ENCODE assay signal across 1 cellular context in the genomic region with DNA sequence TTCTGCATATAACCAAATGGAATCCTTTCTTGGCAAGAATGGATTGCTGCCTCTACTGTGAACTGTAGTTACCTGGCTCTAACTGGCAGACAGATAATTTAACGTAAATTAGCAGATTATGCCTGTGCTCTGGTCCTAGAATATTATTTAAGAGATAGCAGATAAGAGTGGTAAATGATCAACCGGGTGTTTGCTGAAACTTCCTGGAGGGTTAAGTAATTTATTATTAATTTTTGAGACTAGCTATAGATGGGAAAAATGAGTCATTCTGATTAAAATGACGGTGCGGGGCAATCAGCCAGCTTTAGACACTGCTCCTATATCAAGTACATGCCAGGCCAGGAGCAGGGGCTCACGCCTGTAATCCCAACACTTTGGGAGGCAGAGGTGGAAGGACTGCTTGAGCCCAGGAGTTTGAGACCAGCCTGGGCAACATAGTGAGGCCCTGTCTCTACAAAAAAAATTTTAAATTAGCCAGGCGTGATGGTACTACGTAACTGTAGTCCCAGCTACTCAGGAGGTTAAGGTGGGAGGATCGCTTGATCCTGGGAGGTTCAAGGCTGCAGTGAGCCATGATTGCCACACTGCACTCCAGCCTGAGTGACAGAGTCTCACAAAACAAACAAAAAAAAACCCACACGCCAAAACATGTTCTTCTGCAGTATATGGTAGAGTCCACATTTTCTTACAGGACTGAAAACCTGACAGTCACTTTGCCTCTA.
TF ChIP-seq lines count a peak whose summit lies in the region.

No MANE protein-coding gene starts in this region.

TF ChIP-seq in HepG2, 621 proteins besides CTCF, POLR2A, EP300 and RAD21 (continued from another document and continues in another):
- TF ChIP-seq, protein P1, sequence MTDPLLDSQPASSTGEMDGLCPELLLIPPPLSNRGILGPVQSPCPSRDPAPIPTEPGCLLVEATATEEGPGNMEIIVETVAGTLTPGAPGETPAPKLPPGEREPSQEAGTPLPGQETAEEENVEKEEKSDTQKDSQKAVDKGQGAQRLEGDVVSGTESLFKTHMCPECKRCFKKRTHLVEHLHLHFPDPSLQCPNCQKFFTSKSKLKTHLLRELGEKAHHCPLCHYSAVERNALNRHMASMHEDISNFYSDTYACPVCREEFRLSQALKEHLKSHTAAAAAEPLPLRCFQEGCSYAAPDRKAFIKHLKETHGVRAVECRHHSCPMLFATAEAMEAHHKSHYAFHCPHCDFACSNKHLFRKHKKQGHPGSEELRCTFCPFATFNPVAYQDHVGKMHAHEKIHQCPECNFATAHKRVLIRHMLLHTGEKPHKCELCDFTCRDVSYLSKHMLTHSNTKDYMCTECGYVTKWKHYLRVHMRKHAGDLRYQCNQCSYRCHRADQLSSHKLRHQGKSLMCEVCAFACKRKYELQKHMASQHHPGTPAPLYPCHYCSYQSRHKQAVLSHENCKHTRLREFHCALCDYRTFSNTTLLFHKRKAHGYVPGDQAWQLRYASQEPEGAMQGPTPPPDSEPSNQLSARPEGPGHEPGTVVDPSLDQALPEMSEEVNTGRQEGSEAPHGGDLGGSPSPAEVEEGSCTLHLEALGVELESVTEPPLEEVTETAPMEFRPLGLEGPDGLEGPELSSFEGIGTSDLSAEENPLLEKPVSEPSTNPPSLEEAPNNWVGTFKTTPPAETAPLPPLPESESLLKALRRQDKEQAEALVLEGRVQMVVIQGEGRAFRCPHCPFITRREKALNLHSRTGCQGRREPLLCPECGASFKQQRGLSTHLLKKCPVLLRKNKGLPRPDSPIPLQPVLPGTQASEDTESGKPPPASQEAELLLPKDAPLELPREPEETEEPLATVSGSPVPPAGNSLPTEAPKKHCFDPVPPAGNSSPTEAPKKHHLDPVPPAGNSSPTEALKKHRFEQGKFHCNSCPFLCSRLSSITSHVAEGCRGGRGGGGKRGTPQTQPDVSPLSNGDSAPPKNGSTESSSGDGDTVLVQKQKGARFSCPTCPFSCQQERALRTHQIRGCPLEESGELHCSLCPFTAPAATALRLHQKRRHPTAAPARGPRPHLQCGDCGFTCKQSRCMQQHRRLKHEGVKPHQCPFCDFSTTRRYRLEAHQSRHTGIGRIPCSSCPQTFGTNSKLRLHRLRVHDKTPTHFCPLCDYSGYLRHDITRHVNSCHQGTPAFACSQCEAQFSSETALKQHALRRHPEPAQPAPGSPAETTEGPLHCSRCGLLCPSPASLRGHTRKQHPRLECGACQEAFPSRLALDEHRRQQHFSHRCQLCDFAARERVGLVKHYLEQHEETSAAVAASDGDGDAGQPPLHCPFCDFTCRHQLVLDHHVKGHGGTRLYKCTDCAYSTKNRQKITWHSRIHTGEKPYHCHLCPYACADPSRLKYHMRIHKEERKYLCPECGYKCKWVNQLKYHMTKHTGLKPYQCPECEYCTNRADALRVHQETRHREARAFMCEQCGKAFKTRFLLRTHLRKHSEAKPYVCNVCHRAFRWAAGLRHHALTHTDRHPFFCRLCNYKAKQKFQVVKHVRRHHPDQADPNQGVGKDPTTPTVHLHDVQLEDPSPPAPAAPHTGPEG (CRISPR knock-in tag; IDR thresholded peaks at IDR 0.05), result 0 out of 2 replicates have a peak, but pooled peaks have one; percentile 49
- TF ChIP-seq DR1 (CRISPR knock-in tag; IDR thresholded peaks at IDR 0.05), result peak; percentile 36; the same call in 1 of the 2 replicates
- TF ChIP-seq PCBP1 (IDR thresholded peaks at IDR 0.05; ENCODE audit: borderline replicate concordance, low read depth, low read length), result no peak
- TF ChIP-seq RXRA (CRISPR knock-in tag; IDR thresholded peaks at IDR 0.05), result peak; percentile 89; the same call in 1 of the 2 replicates
- TF ChIP-seq, protein P2, sequence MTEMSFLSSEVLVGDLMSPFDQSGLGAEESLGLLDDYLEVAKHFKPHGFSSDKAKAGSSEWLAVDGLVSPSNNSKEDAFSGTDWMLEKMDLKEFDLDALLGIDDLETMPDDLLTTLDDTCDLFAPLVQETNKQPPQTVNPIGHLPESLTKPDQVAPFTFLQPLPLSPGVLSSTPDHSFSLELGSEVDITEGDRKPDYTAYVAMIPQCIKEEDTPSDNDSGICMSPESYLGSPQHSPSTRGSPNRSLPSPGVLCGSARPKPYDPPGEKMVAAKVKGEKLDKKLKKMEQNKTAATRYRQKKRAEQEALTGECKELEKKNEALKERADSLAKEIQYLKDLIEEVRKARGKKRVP (CRISPR knock-in tag; IDR thresholded peaks at IDR 0.05), result no peak; a peak in 2 of 4 replicates
- no peak for TF ChIP-seq ZNF230 (CRISPR knock-in tag; IDR thresholded peaks at IDR 0.05)
- TF ChIP-seq, protein P3, sequence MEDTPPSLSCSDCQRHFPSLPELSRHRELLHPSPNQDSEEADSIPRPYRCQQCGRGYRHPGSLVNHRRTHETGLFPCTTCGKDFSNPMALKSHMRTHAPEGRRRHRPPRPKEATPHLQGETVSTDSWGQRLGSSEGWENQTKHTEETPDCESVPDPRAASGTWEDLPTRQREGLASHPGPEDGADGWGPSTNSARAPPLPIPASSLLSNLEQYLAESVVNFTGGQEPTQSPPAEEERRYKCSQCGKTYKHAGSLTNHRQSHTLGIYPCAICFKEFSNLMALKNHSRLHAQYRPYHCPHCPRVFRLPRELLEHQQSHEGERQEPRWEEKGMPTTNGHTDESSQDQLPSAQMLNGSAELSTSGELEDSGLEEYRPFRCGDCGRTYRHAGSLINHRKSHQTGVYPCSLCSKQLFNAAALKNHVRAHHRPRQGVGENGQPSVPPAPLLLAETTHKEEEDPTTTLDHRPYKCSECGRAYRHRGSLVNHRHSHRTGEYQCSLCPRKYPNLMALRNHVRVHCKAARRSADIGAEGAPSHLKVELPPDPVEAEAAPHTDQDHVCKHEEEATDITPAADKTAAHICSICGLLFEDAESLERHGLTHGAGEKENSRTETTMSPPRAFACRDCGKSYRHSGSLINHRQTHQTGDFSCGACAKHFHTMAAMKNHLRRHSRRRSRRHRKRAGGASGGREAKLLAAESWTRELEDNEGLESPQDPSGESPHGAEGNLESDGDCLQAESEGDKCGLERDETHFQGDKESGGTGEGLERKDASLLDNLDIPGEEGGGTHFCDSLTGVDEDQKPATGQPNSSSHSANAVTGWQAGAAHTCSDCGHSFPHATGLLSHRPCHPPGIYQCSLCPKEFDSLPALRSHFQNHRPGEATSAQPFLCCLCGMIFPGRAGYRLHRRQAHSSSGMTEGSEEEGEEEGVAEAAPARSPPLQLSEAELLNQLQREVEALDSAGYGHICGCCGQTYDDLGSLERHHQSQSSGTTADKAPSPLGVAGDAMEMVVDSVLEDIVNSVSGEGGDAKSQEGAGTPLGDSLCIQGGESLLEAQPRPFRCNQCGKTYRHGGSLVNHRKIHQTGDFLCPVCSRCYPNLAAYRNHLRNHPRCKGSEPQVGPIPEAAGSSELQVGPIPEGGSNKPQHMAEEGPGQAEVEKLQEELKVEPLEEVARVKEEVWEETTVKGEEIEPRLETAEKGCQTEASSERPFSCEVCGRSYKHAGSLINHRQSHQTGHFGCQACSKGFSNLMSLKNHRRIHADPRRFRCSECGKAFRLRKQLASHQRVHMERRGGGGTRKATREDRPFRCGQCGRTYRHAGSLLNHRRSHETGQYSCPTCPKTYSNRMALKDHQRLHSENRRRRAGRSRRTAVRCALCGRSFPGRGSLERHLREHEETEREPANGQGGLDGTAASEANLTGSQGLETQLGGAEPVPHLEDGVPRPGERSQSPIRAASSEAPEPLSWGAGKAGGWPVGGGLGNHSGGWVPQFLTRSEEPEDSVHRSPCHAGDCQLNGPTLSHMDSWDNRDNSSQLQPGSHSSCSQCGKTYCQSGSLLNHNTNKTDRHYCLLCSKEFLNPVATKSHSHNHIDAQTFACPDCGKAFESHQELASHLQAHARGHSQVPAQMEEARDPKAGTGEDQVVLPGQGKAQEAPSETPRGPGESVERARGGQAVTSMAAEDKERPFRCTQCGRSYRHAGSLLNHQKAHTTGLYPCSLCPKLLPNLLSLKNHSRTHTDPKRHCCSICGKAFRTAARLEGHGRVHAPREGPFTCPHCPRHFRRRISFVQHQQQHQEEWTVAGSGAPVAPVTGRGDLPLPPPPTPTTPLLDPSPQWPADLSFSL (CRISPR knock-in tag; IDR thresholded peaks at IDR 0.05), result peak; percentile 91
- TF ChIP-seq KLF6 (CRISPR knock-in tag; IDR thresholded peaks at IDR 0.05), result peak; percentile 59; the same call in 1 of the 2 replicates
- TF ChIP-seq, protein P4, sequence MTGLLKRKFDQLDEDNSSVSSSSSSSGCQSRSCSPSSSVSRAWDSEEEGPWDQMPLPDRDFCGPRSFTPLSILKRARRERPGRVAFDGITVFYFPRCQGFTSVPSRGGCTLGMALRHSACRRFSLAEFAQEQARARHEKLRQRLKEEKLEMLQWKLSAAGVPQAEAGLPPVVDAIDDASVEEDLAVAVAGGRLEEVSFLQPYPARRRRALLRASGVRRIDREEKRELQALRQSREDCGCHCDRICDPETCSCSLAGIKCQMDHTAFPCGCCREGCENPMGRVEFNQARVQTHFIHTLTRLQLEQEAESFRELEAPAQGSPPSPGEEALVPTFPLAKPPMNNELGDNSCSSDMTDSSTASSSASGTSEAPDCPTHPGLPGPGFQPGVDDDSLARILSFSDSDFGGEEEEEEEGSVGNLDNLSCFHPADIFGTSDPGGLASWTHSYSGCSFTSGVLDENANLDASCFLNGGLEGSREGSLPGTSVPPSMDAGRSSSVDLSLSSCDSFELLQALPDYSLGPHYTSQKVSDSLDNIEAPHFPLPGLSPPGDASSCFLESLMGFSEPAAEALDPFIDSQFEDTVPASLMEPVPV (CRISPR knock-in tag; IDR thresholded peaks at IDR 0.05), result no peak
- TF ChIP-seq ASH2L (IDR thresholded peaks at IDR 0.05; ENCODE audit: insufficient read length, low read depth, low read length), result peak; percentile 91
- TF ChIP-seq ZNF296 (CRISPR knock-in tag; conservative IDR thresholded peaks at IDR 0.05), result no peak
- TF ChIP-seq MXI1 (IDR thresholded peaks at IDR 0.05; ENCODE audit: borderline replicate concordance, low read depth, low read length), result peak; percentile 34; the same call in 1 of the 3 replicates
- 0 out of 2 replicates have a peak, but pooled peaks have one; percentile 57 for TF ChIP-seq ZSCAN9 (CRISPR knock-in tag; IDR thresholded peaks at IDR 0.05; ENCODE audit: borderline replicate concordance)
- TF ChIP-seq, protein P5, sequence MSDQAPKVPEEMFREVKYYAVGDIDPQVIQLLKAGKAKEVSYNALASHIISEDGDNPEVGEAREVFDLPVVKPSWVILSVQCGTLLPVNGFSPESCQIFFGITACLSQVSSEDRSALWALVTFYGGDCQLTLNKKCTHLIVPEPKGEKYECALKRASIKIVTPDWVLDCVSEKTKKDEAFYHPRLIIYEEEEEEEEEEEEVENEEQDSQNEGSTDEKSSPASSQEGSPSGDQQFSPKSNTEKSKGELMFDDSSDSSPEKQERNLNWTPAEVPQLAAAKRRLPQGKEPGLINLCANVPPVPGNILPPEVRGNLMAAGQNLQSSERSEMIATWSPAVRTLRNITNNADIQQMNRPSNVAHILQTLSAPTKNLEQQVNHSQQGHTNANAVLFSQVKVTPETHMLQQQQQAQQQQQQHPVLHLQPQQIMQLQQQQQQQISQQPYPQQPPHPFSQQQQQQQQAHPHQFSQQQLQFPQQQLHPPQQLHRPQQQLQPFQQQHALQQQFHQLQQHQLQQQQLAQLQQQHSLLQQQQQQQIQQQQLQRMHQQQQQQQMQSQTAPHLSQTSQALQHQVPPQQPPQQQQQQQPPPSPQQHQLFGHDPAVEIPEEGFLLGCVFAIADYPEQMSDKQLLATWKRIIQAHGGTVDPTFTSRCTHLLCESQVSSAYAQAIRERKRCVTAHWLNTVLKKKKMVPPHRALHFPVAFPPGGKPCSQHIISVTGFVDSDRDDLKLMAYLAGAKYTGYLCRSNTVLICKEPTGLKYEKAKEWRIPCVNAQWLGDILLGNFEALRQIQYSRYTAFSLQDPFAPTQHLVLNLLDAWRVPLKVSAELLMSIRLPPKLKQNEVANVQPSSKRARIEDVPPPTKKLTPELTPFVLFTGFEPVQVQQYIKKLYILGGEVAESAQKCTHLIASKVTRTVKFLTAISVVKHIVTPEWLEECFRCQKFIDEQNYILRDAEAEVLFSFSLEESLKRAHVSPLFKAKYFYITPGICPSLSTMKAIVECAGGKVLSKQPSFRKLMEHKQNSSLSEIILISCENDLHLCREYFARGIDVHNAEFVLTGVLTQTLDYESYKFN (CRISPR knock-in tag; conservative IDR thresholded peaks at IDR 0.05), result peak; percentile 85
- TF ChIP-seq NFIB (CRISPR knock-in tag; IDR thresholded peaks at IDR 0.05; ENCODE audit: borderline replicate concordance), result no peak
- peak; percentile 98 for TF ChIP-seq ZNF292 (CRISPR knock-in tag; IDR thresholded peaks at IDR 0.05; ENCODE audit: borderline replicate concordance, low read depth)
- peak; percentile 93 for TF ChIP-seq HDAC1 (CRISPR knock-in tag; IDR thresholded peaks at IDR 0.05)
- peak; percentile 47; the same call in 1 of the 2 replicates for TF ChIP-seq TCF7 (IDR thresholded peaks at IDR 0.05; ENCODE audit: low read depth)
- TF ChIP-seq ZNF670 (CRISPR knock-in tag; IDR thresholded peaks at IDR 0.05; ENCODE audit: borderline replicate concordance), result 0 out of 2 replicates have a peak, but pooled peaks have one; percentile 63
- no peak for TF ChIP-seq MYNN (CRISPR knock-in tag; IDR thresholded peaks at IDR 0.05; ENCODE audit: low read depth)
- TF ChIP-seq JUN (CRISPR knock-in tag; IDR thresholded peaks at IDR 0.05), result 0 out of 2 replicates have a peak, but pooled peaks have one; percentile 32
- 0 out of 2 replicates have a peak, but pooled peaks have one; percentile 45 for TF ChIP-seq ZFP37 (CRISPR knock-in tag; IDR thresholded peaks at IDR 0.05; ENCODE audit: borderline replicate concordance)
- peak; percentile 71; the same call in 1 of the 2 replicates for TF ChIP-seq GFI1 (CRISPR knock-in tag; IDR thresholded peaks at IDR 0.05; ENCODE audit: borderline replicate concordance)
- peak; percentile 96 for TF ChIP-seq TBX2 (CRISPR knock-in tag; IDR thresholded peaks at IDR 0.05; ENCODE audit: borderline replicate concordance)
- peak; percentile 83; the same call in 1 of the 2 replicates for TF ChIP-seq ERF (CRISPR knock-in tag; IDR thresholded peaks at IDR 0.05)
- peak; percentile 82; the same call in 1 of the 2 replicates for TF ChIP-seq ZNF136 (CRISPR knock-in tag; IDR thresholded peaks at IDR 0.05; ENCODE audit: low read depth)
- TF ChIP-seq CREB1 (IDR thresholded peaks at IDR 0.05), result peak; percentile 67
- TF ChIP-seq CREB1 (CRISPR knock-in tag; IDR thresholded peaks at IDR 0.05), result peak; percentile 69
- TF ChIP-seq ZNF772 (CRISPR knock-in tag; IDR thresholded peaks at IDR 0.05), result 0 out of 2 replicates have a peak, but pooled peaks have one; percentile 68
- TF ChIP-seq, protein P6, sequence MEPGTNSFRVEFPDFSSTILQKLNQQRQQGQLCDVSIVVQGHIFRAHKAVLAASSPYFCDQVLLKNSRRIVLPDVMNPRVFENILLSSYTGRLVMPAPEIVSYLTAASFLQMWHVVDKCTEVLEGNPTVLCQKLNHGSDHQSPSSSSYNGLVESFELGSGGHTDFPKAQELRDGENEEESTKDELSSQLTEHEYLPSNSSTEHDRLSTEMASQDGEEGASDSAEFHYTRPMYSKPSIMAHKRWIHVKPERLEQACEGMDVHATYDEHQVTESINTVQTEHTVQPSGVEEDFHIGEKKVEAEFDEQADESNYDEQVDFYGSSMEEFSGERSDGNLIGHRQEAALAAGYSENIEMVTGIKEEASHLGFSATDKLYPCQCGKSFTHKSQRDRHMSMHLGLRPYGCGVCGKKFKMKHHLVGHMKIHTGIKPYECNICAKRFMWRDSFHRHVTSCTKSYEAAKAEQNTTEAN (CRISPR knock-in tag; conservative IDR thresholded peaks at IDR 0.05), result peak; percentile 95
- peak; percentile 57; the same call in 1 of the 2 replicates for TF ChIP-seq NR2F2 (IDR thresholded peaks at IDR 0.05; ENCODE audit: borderline replicate concordance, low read depth)
- no peak for TF ChIP-seq CCDC6 (CRISPR knock-in tag; IDR thresholded peaks at IDR 0.05)
- TF ChIP-seq ELF1 (CRISPR knock-in tag; IDR thresholded peaks at IDR 0.05), result no peak
- TF ChIP-seq TGIF2 (CRISPR knock-in tag; IDR thresholded peaks at IDR 0.05), result 0 out of 2 replicates have a peak, but pooled peaks have one; percentile 44
